Comparison of ENCODE assay signal across 35 cellular contexts in genomic region chr10:12828736-12829135, GRCh38.
"Had no signal": no experiment of that assay in that cellular context is flagged by ENCODE, and none has a peak within 500 bp of the region (broad histone marks: within the 10 kb centered on the region; RNA-seq: fewer than 3 reads in every experiment).

No MANE protein-coding gene starts in this region.

- H3K4me3 ChIP-seq: MG63 had no signal

- H3K27me3 ChIP-seq: MG63 had no signal

- H3K9me3 ChIP-seq: MG63 had no signal

- H3K36me3 ChIP-seq: MG63 had no signal

- DNase-seq: Karpas-422, Kasumi-1, MG63, MM.1S, MV-4-11, NCI-H1048, NCI-H1092, NCI-H1092 treated with DMSO at 0.1 percent for 48 hours, NCI-H1105, NCI-H1105 treated with DMSO at 0.1 percent for 48 hours, NCI-H1417, NCI-H1417 treated with DMSO at 0.1 percent for 48 hours, NCI-H1436, NCI-H1436 treated with DMSO at 0.1 percent for 48 hours, NCI-H146, NCI-H1694, NCI-H1694 treated with DMSO at 0.1 percent for 48 hours, NCI-H187, NCI-H187 treated with DMSO at 0.1 percent for 48 hours, NCI-H1930, NCI-H2029, NCI-H2029 treated with DMSO at 0.1 percent for 48 hours, NCI-H2081, NCI-H2081 treated with DMSO at 0.1 percent for 48 hours, NCI-H2107, NCI-H2171, NCI-H2171 treated with DMSO at 0.1 percent for 48 hours, NCI-H2227 treated with DMSO at 0.1 percent for 48 hours, NCI-H226, NCI-H345, NCI-H446, NCI-H446 treated with DMSO at 0.1 percent for 48 hours, NCI-H510A, NCI-H510A treated with DMSO at 0.1 percent for 48 hours, NCI-H524 had no signal
